In the genomic region with DNA sequence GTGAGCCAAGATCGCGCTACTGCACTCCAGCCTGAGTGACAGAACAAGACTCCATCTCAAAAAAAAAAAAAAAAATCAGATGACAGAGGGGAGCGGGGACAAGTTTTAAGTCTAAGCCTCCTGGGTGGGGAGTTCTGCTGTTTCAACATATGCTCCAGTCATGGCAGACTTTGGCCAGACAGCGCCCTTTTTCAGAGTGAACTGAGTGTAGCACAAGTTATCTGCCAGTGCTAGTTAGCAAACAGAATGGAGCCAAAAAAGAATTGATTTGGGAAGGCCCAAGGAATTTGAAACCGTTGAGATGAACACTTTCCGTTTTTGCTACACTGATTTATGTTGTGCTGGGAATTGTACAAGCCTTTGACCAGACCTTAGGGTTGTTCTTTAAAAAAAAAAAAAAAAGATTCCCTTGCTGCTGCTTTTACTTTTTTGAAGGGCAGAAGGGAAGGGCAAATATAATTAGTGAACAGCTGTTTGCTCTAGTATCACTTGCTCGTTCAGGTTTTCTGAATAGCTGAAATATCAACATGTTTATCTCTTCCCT, we compare ENCODE assay signal across 1 cellular context.
TF ChIP-seq lines count a peak whose summit lies in the region.

No MANE protein-coding gene starts in this region.

TF ChIP-seq in HepG2, 621 proteins besides CTCF, POLR2A, EP300 and RAD21 (continued from another document and continues in another):
- TF ChIP-seq, protein P1, sequence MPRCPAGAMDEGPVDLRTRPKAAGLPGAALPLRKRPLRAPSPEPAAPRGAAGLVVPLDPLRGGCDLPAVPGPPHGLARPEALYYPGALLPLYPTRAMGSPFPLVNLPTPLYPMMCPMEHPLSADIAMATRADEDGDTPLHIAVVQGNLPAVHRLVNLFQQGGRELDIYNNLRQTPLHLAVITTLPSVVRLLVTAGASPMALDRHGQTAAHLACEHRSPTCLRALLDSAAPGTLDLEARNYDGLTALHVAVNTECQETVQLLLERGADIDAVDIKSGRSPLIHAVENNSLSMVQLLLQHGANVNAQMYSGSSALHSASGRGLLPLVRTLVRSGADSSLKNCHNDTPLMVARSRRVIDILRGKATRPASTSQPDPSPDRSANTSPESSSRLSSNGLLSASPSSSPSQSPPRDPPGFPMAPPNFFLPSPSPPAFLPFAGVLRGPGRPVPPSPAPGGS (CRISPR knock-in tag; IDR thresholded peaks at IDR 0.05): no peak
- no peak for TF ChIP-seq IKZF1 (IDR thresholded peaks at IDR 0.05)
- peak; percentile 44; the same call in 1 of the 2 replicates for TF ChIP-seq RCOR2 (CRISPR knock-in tag; IDR thresholded peaks at IDR 0.05)
- TF ChIP-seq, protein P2, sequence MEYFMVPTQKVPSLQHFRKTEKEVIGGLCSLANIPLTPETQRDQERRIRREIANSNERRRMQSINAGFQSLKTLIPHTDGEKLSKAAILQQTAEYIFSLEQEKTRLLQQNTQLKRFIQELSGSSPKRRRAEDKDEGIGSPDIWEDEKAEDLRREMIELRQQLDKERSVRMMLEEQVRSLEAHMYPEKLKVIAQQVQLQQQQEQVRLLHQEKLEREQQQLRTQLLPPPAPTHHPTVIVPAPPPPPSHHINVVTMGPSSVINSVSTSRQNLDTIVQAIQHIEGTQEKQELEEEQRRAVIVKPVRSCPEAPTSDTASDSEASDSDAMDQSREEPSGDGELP (IDR thresholded peaks at IDR 0.05; ENCODE audit: borderline replicate concordance, low read depth): peak; percentile 82
- TF ChIP-seq ZNF546 (CRISPR knock-in tag; conservative IDR thresholded peaks at IDR 0.05): no peak
- no peak for TF ChIP-seq RFXANK (CRISPR knock-in tag; IDR thresholded peaks at IDR 0.05)
- TF ChIP-seq, protein P3, sequence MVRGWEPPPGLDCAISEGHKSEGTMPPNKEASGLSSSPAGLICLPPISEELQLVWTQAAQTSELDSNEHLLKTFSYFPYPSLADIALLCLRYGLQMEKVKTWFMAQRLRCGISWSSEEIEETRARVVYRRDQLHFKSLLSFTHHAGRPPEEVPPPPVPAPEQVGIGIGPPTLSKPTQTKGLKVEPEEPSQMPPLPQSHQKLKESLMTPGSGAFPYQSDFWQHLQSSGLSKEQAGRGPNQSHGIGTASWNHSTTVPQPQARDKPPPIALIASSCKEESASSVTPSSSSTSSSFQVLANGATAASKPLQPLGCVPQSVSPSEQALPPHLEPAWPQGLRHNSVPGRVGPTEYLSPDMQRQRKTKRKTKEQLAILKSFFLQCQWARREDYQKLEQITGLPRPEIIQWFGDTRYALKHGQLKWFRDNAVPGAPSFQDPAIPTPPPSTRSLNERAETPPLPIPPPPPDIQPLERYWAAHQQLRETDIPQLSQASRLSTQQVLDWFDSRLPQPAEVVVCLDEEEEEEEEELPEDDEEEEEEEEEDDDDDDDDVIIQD (CRISPR knock-in tag; IDR thresholded peaks at IDR 0.05; ENCODE audit: low read depth): no peak
- no peak for TF ChIP-seq SMARCC2 (IDR thresholded peaks at IDR 0.05)
- no peak; the same call in 1 of the 2 replicates for TF ChIP-seq SPEN (CRISPR knock-in tag; IDR thresholded peaks at IDR 0.05; ENCODE audit: low read depth)
- TF ChIP-seq PAX8 (CRISPR knock-in tag; IDR thresholded peaks at IDR 0.05; ENCODE audit: borderline replicate concordance): no peak
- TF ChIP-seq NRL (CRISPR knock-in tag; IDR thresholded peaks at IDR 0.05; ENCODE audit: borderline replicate concordance): no peak
- no peak for TF ChIP-seq NBN (conservative IDR thresholded peaks at IDR 0.05)
- TF ChIP-seq, protein P4, sequence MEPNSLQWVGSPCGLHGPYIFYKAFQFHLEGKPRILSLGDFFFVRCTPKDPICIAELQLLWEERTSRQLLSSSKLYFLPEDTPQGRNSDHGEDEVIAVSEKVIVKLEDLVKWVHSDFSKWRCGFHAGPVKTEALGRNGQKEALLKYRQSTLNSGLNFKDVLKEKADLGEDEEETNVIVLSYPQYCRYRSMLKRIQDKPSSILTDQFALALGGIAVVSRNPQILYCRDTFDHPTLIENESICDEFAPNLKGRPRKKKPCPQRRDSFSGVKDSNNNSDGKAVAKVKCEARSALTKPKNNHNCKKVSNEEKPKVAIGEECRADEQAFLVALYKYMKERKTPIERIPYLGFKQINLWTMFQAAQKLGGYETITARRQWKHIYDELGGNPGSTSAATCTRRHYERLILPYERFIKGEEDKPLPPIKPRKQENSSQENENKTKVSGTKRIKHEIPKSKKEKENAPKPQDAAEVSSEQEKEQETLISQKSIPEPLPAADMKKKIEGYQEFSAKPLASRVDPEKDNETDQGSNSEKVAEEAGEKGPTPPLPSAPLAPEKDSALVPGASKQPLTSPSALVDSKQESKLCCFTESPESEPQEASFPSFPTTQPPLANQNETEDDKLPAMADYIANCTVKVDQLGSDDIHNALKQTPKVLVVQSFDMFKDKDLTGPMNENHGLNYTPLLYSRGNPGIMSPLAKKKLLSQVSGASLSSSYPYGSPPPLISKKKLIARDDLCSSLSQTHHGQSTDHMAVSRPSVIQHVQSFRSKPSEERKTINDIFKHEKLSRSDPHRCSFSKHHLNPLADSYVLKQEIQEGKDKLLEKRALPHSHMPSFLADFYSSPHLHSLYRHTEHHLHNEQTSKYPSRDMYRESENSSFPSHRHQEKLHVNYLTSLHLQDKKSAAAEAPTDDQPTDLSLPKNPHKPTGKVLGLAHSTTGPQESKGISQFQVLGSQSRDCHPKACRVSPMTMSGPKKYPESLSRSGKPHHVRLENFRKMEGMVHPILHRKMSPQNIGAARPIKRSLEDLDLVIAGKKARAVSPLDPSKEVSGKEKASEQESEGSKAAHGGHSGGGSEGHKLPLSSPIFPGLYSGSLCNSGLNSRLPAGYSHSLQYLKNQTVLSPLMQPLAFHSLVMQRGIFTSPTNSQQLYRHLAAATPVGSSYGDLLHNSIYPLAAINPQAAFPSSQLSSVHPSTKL (CRISPR knock-in tag; IDR thresholded peaks at IDR 0.05): peak; percentile 71
- TF ChIP-seq SP5 (CRISPR knock-in tag; IDR thresholded peaks at IDR 0.05; ENCODE audit: borderline replicate concordance, low read depth): peak; percentile 18; the same call in 1 of the 2 replicates
- TF ChIP-seq, protein P5, sequence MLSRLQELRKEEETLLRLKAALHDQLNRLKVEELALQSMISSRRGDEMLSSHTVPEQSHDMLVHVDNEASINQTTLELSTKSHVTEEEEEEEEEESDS (CRISPR knock-in tag; IDR thresholded peaks at IDR 0.05; ENCODE audit: borderline replicate concordance): no peak
- no peak for TF ChIP-seq PHF8 (CRISPR knock-in tag; IDR thresholded peaks at IDR 0.05)
- TF ChIP-seq, protein P6, sequence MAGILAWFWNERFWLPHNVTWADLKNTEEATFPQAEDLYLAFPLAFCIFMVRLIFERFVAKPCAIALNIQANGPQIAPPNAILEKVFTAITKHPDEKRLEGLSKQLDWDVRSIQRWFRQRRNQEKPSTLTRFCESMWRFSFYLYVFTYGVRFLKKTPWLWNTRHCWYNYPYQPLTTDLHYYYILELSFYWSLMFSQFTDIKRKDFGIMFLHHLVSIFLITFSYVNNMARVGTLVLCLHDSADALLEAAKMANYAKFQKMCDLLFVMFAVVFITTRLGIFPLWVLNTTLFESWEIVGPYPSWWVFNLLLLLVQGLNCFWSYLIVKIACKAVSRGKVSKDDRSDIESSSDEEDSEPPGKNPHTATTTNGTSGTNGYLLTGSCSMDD (CRISPR knock-in tag; IDR thresholded peaks at IDR 0.05): no peak
- no peak for TF ChIP-seq PRMT3 (CRISPR knock-in tag; IDR thresholded peaks at IDR 0.05; ENCODE audit: borderline replicate concordance, low read depth)
- TF ChIP-seq ZNF331 (CRISPR knock-in tag; IDR thresholded peaks at IDR 0.05): peak; percentile 50; the same call in 1 of the 2 replicates
- TF ChIP-seq FOXA1 (IDR thresholded peaks at IDR 0.05): no peak
- TF ChIP-seq FOXA1 (CRISPR knock-in tag; IDR thresholded peaks at IDR 0.05): no peak
- TF ChIP-seq ZNF292 (CRISPR knock-in tag; IDR thresholded peaks at IDR 0.05; ENCODE audit: borderline replicate concordance, low read depth): 0 out of 2 replicates have a peak, but pooled peaks have one; percentile 44
- no peak for TF ChIP-seq ARNTL (CRISPR knock-in tag; IDR thresholded peaks at IDR 0.05)
- TF ChIP-seq, protein P7, sequence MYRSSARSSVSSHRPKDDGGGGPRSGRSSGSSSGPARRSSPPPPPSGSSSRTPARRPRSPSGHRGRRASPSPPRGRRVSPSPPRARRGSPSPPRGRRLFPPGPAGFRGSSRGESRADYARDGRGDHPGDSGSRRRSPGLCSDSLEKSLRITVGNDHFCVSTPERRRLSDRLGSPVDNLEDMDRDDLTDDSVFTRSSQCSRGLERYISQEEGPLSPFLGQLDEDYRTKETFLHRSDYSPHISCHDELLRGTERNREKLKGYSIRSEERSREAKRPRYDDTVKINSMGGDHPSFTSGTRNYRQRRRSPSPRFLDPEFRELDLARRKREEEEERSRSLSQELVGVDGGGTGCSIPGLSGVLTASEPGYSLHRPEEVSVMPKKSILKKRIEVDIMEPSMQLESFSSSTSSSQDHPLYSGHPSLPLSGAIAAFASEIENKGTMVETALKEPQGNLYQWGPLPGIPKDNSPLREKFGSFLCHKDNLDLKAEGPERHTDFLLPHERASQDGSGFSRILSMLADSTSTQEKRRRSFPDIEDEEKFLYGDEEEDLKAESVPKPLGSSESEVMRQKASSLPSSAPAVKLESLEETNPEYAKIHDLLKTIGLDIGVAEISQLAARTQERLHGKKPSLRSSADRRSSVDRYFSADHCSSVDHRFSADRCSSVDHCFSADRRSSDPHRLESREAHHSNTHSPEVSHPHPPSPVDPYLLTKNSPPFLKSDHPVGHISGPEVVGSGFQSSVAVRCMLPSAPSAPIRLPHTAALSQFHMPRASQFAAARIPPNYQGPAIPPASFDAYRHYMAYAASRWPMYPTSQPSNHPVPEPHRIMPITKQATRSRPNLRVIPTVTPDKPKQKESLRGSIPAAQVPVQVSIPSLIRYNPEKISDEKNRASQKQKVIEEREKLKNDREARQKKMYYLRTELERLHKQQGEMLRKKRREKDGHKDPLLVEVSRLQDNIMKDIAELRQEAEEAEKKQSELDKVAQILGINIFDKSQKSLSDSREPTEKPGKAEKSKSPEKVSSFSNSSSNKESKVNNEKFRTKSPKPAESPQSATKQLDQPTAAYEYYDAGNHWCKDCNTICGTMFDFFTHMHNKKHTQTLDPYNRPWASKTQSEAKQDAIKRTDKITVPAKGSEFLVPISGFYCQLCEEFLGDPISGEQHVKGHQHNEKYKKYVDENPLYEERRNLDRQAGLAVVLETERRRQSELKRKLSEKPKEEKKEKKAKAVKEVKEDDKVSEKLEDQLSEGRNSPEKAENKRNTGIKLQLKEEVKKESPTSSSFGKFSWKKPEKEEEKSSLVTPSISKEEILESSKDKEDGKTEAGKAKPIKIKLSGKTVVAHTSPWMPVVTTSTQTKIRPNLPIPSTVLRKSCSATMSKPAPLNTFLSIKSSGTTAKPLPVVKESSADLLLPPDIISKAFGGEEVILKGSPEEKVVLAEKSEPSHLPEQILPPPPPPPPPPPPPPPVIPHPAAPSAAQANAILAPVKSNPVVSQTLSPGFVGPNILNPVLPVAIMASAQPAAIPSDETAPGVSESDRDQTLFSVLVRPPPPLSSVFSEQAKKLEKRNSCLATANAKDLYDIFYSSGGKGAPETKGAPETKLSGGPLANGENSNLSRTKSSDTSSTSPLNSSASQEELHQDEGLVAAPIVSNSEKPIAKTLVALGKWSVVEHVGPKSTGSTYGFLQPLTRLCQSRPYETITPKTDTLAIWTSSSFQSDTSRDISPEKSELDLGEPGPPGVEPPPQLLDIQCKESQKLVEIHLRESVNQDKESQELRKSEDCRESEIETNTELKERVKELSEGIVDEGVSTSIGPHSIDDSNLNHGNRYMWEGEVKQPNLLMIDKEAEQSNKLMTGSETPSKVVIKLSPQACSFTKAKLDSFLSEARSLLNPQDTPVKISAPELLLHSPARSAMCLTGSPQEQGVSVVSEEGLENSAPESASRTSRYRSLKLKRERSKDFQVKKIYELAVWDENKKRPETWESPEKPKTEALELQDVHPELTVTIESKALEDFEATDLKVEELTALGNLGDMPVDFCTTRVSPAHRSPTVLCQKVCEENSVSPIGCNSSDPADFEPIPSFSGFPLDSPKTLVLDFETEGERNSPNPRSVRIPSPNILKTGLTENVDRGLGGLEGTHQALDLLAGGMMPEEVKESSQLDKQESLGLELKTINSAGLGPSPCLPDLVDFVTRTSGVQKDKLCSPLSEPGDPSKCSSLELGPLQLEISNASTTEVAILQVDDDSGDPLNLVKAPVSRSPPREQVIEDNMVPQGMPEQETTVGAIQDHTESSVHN (CRISPR knock-in tag; IDR thresholded peaks at IDR 0.05): no peak
- TF ChIP-seq TCF7 (IDR thresholded peaks at IDR 0.05; ENCODE audit: low read depth): no peak
- no peak for TF ChIP-seq ASH2L (IDR thresholded peaks at IDR 0.05; ENCODE audit: insufficient read length, low read depth, low read length)
- TF ChIP-seq, protein P8, sequence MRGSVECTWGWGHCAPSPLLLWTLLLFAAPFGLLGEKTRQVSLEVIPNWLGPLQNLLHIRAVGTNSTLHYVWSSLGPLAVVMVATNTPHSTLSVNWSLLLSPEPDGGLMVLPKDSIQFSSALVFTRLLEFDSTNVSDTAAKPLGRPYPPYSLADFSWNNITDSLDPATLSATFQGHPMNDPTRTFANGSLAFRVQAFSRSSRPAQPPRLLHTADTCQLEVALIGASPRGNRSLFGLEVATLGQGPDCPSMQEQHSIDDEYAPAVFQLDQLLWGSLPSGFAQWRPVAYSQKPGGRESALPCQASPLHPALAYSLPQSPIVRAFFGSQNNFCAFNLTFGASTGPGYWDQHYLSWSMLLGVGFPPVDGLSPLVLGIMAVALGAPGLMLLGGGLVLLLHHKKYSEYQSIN (CRISPR knock-in tag; IDR thresholded peaks at IDR 0.05; ENCODE audit: borderline replicate concordance): no peak
- no peak for TF ChIP-seq CC2D1A (CRISPR knock-in tag; IDR thresholded peaks at IDR 0.05)
- no peak for TF ChIP-seq ZNF441 (CRISPR knock-in tag; IDR thresholded peaks at IDR 0.05; ENCODE audit: borderline replicate concordance)
- no peak for TF ChIP-seq SYNCRIP (IDR thresholded peaks at IDR 0.05; ENCODE audit: insufficient read depth, low read depth, low read length)
- TF ChIP-seq ATRX (CRISPR knock-in tag; IDR thresholded peaks at IDR 0.05; ENCODE audit: borderline replicate concordance): no peak
- TF ChIP-seq ZNF773 (CRISPR knock-in tag; IDR thresholded peaks at IDR 0.05; ENCODE audit: borderline replicate concordance): no peak
- TF ChIP-seq, protein P9, sequence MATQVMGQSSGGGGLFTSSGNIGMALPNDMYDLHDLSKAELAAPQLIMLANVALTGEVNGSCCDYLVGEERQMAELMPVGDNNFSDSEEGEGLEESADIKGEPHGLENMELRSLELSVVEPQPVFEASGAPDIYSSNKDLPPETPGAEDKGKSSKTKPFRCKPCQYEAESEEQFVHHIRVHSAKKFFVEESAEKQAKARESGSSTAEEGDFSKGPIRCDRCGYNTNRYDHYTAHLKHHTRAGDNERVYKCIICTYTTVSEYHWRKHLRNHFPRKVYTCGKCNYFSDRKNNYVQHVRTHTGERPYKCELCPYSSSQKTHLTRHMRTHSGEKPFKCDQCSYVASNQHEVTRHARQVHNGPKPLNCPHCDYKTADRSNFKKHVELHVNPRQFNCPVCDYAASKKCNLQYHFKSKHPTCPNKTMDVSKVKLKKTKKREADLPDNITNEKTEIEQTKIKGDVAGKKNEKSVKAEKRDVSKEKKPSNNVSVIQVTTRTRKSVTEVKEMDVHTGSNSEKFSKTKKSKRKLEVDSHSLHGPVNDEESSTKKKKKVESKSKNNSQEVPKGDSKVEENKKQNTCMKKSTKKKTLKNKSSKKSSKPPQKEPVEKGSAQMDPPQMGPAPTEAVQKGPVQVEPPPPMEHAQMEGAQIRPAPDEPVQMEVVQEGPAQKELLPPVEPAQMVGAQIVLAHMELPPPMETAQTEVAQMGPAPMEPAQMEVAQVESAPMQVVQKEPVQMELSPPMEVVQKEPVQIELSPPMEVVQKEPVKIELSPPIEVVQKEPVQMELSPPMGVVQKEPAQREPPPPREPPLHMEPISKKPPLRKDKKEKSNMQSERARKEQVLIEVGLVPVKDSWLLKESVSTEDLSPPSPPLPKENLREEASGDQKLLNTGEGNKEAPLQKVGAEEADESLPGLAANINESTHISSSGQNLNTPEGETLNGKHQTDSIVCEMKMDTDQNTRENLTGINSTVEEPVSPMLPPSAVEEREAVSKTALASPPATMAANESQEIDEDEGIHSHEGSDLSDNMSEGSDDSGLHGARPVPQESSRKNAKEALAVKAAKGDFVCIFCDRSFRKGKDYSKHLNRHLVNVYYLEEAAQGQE (IDR thresholded peaks at IDR 0.05; ENCODE audit: borderline replicate concordance in 1 of 2, low read depth in 1 of 2, low read length in 2 of 2): no peak
- no peak for TF ChIP-seq REPIN1 (CRISPR knock-in tag; IDR thresholded peaks at IDR 0.05; ENCODE audit: borderline replicate concordance, low read depth)
